23 cellular contexts compared by ENCODE assay signal in genomic region chr13:24353736-24354135, GRCh38. TPM values are rescaled to one million over a fixed set of nuclear protein-coding genes. Genes with fewer than 3 reads are reported as not detected.
"Had no signal": no experiment of that assay in that cellular context is flagged by ENCODE, and none has a peak within 500 bp of the region (broad histone marks: within the 10 kb centered on the region; RNA-seq: fewer than 3 reads in every experiment).

No MANE protein-coding gene starts in this region.

- H3K36me3 ChIP-seq: SJSA1 had no signal

- H3K9ac ChIP-seq: SK-N-SH had no signal

- H3K9me3 ChIP-seq: SJSA1, SK-N-SH had no signal

- H3K27me3 ChIP-seq: SJSA1 had no signal

- H3K27ac ChIP-seq: SJSA1 had no signal

- H3K4me2 ChIP-seq: SK-N-SH had no signal

- H3K4me1 ChIP-seq: SJSA1 had no signal

- DNase-seq: IMR-90, Karpas-422, KG1, MM.1S, NCI-H1092 treated with DMSO at 0.1 percent for 48 hours, NCI-H1436, NCI-H187, NCI-H2029, NCI-H2081 treated with DMSO at 0.1 percent for 48 hours, NCI-H2171, NCI-H226, NCI-H446, NCI-H510A, NCI-H524 treated with DMSO at 0.1 percent for 48 hours, NCI-H69, NCI-H774, Right ventricle myocardium superior, RPMI8226, SIG-M5, SK-N-SH had no signal

- FAIRE-seq: HepG2, RCC 7860 had no signal

- H3K4me3 ChIP-seq: SJSA1 had no signal

RNA-seq across cellular contexts. Expression of gene C1QTNF9, which starts 44.4 kb away (rescaled TPM):
- total RNA-seq: HepG2, SJSA1 had no signal
- polyA plus RNA-seq: HepG2, SK-N-SH had no signal
